13 cellular contexts compared by ENCODE assay signal in genomic region chr18:79511671-79512301, GRCh38.
DNase-seq lines count a peak whose midpoint lies in the region; ATAC-seq and TF ChIP-seq lines count a peak whose summit lies in the region.
"Had no signal": no experiment of that assay in that cellular context is flagged by ENCODE, and none has a peak within 500 bp of the region (broad histone marks: within the 10 kb centered on the region; RNA-seq: fewer than 3 reads in every experiment).

No MANE protein-coding gene starts in this region.

- H3K4me3 Mint-ChIP-seq in activated CD4-positive, alpha-beta T cell treated with anti-CD3 and anti-CD28 coated beads, Interleukin-2, amount 10 ng/mL, durations not matched to agents 24 days and 14 days, result no peak overlapping the region
- H3K4me3 Mint-ChIP-seq in GM23338, result no peak overlapping the region
- H3K4me3 Mint-ChIP-seq: activated T-helper 17 cell treated with anti-CD3 and anti-CD28 coated beads, Interleukin-2, amount 50 U/mL, for 72 hours; stimulated activated naive CD8-positive, alpha-beta T cell treated with anti-CD3 and anti-CD28 coated beads, Interleukin-15, amount 100 ng/mL, for 72 hours had no signal

- H3K4me3 ChIP-seq in GM23338 (no peak overlapping the region), ovary (no peak overlapping the region), smooth muscle cell (no peak overlapping the region)
- H3K4me3 ChIP-seq: A549, cardiac muscle cell had no signal

- intact Hi-C loops in activated CD4-positive, alpha-beta T cell treated with anti-CD3 and anti-CD28 coated beads, Interleukin-2, amount 10 ng/mL, durations not matched to agents 24 days and 14 days (cut with micrococcal nuclease), result no loop called here
- intact Hi-C loops in ovary (cut with DNase I), result no loop called here

- no peaks in the 10 kb centered on the region for H3K9me3 Mint-ChIP-seq in activated CD4-positive, alpha-beta T cell treated with anti-CD3 and anti-CD28 coated beads, Interleukin-2, amount 10 ng/mL, durations not matched to agents 24 days and 14 days
- H3K9me3 Mint-ChIP-seq in GM23338, result no peaks in the 10 kb centered on the region; the same call in 2 of the 3 replicates
- H3K9me3 Mint-ChIP-seq: activated T-helper 17 cell treated with anti-CD3 and anti-CD28 coated beads, Interleukin-2, amount 50 U/mL, for 72 hours; stimulated activated naive CD8-positive, alpha-beta T cell treated with anti-CD3 and anti-CD28 coated beads, Interleukin-15, amount 100 ng/mL, for 72 hours had no signal

- no peaks in the 10 kb centered on the region for H3K27me3 ChIP-seq in GM23338 (ENCODE audit: insufficient read depth)
- no peaks in the 10 kb centered on the region for H3K27me3 ChIP-seq in ovary
- H3K27me3 ChIP-seq in smooth muscle cell (ENCODE audit: low read depth), result no peaks in the 10 kb centered on the region
- H3K27me3 ChIP-seq: cardiac muscle cell had no signal

- peak; percentile 13; the same call in 2 of the 3 replicates for ATAC-seq in GM23338
- ATAC-seq: A549; activated T-helper 17 cell treated with anti-CD3 and anti-CD28 coated beads, Interleukin-2, amount 50 U/mL, for 72 hours; stimulated activated naive CD8-positive, alpha-beta T cell treated with anti-CD3 and anti-CD28 coated beads, Interleukin-15, amount 100 ng/mL, for 72 hours had no signal

- peaks cover 39% of the 10 kb centered on the region for H3K36me3 Mint-ChIP-seq in activated CD4-positive, alpha-beta T cell treated with anti-CD3 and anti-CD28 coated beads, Interleukin-2, amount 10 ng/mL, durations not matched to agents 24 days and 14 days (ENCODE audit: low read depth)
- no peaks in the 10 kb centered on the region; the same call in 2 of the 3 replicates for H3K36me3 Mint-ChIP-seq in GM23338 (ENCODE audit: low read depth)

- H3K4me2 ChIP-seq in GM23338 (no peak overlapping the region), smooth muscle cell (no peak overlapping the region)
- H3K4me2 ChIP-seq: A549 had no signal

- no peak for TF ChIP-seq POLR2A in ovary (IDR thresholded peaks at IDR 0.05)

- H3K36me3 ChIP-seq in GM23338 (ENCODE audit: insufficient read depth) (no peaks in the 10 kb centered on the region), ovary (no peaks in the 10 kb centered on the region), smooth muscle cell (ENCODE audit: low read depth) (no peaks in the 10 kb centered on the region)
- H3K36me3 ChIP-seq: cardiac muscle cell had no signal

- H3K27ac ChIP-seq in GM23338 (ENCODE audit: low read depth) (no peak overlapping the region), ovary (no peak overlapping the region), smooth muscle cell (ENCODE audit: low read depth) (no peak overlapping the region)
- H3K27ac ChIP-seq: A549, cardiac muscle cell had no signal

- H4K20me1 ChIP-seq in GM23338 (replicated peaks; ENCODE audit: insufficient read depth), result no peaks in the 10 kb centered on the region; the same call in 1 of the 2 replicates
- H4K20me1 ChIP-seq in smooth muscle cell (ENCODE audit: low read depth), result no peaks in the 10 kb centered on the region

- H3K9me3 ChIP-seq in ovary (no peaks in the 10 kb centered on the region), smooth muscle cell (replicated peaks; ENCODE audit: low read depth) (no peaks in the 10 kb centered on the region)
- H3K9me3 ChIP-seq: A549 had no signal

- WGBS in ovary, 3 donors, result 89 to 93% (median 91%) methylated on average over 32 of the region's 32 CpGs
- WGBS in smooth muscle cell (ENCODE audit: low lambda C conversion rate), result 91% methylated on average over 32 of the region's 32 CpGs

- H2AFZ ChIP-seq in GM23338 (no peak overlapping the region), smooth muscle cell (ENCODE audit: low read depth) (no peak overlapping the region)

- no peaks in the 10 kb centered on the region for H3F3A ChIP-seq in GM23338 (replicated peaks; ENCODE audit: low read depth)
- H3F3A ChIP-seq in smooth muscle cell (ENCODE audit: low read depth), result peaks cover 5% of the 10 kb centered on the region

- H3K27ac Mint-ChIP-seq in activated CD4-positive, alpha-beta T cell treated with anti-CD3 and anti-CD28 coated beads, Interleukin-2, amount 10 ng/mL, durations not matched to agents 24 days and 14 days, result no peak overlapping the region
- H3K27ac Mint-ChIP-seq in GM23338, result no peak overlapping the region
- H3K27ac Mint-ChIP-seq: activated T-helper 17 cell treated with anti-CD3 and anti-CD28 coated beads, Interleukin-2, amount 50 U/mL, for 72 hours had no signal

- peaks cover 26% of the 10 kb centered on the region for H3K4me1 Mint-ChIP-seq in activated CD4-positive, alpha-beta T cell treated with anti-CD3 and anti-CD28 coated beads, Interleukin-2, amount 10 ng/mL, durations not matched to agents 24 days and 14 days
- H3K4me1 Mint-ChIP-seq in GM23338, result peaks cover 11% of the 10 kb centered on the region

- H3K4me1 ChIP-seq in GM23338 (ENCODE audit: insufficient read depth) (peaks cover 8% of the 10 kb centered on the region), ovary (ENCODE audit: insufficient read depth) (peaks cover 5% of the 10 kb centered on the region), smooth muscle cell (ENCODE audit: low read depth) (peaks cover 12% of the 10 kb centered on the region)
- H3K4me1 ChIP-seq: A549 had no signal

- TF ChIP-seq CTCF in GM23338 (conservative IDR thresholded peaks at IDR 0.05; ENCODE audit: low read depth in 2 of 2) (no peak), ovary (IDR thresholded peaks at IDR 0.05) (no peak), smooth muscle cell (IDR thresholded peaks at IDR 0.05; ENCODE audit: borderline replicate concordance, insufficient read depth, poor library complexity, severe bottlenecking) (no peak)

- H3K9ac ChIP-seq in smooth muscle cell (ENCODE audit: low read depth), result no peak overlapping the region

- peak; percentile 2 for DNase-seq in activated CD4-positive, alpha-beta T cell treated with anti-CD3 and anti-CD28 coated beads for 48 hours
- no peak for DNase-seq in activated CD4-positive, alpha-beta T cell treated with anti-CD3 and anti-CD28 coated beads, Interleukin-2, amount 10 ng/mL, durations not matched to agents 24 days and 14 days
- DNase-seq in GM23338 (ENCODE audit: low spot score), result no peak
- DNase-seq in astrocyte of the hippocampus (ENCODE audit: low read depth, low spot score), result peak; percentile 13
- DNase-seq in ovary, result peak; percentile 8 to 19 (median 16)
- no peak for DNase-seq in smooth muscle cell (lab: John Stamatoyannopoulos, UW; ENCODE audit: unreplicated experiment)
- DNase-seq in AG08395 (ENCODE audit: low spot score), result no peak
- no peak for DNase-seq in foreskin melanocyte
- DNase-seq: MV-4-11 had no signal

- no peak for TF ChIP-seq EP300 in ovary (IDR thresholded peaks at IDR 0.05)

- no peaks in the 10 kb centered on the region for H3K79me2 ChIP-seq in GM23338 (replicated peaks; ENCODE audit: insufficient read depth)
- H3K79me2 ChIP-seq in smooth muscle cell (ENCODE audit: low read depth), result no peaks in the 10 kb centered on the region

- no peaks in the 10 kb centered on the region for H3K27me3 Mint-ChIP-seq in activated CD4-positive, alpha-beta T cell treated with anti-CD3 and anti-CD28 coated beads, Interleukin-2, amount 10 ng/mL, durations not matched to agents 24 days and 14 days
- peaks cover 19% of the 10 kb centered on the region for H3K27me3 Mint-ChIP-seq in GM23338 (ENCODE audit: insufficient read depth, low read depth, poor library complexity)
- H3K27me3 Mint-ChIP-seq: activated T-helper 17 cell treated with anti-CD3 and anti-CD28 coated beads, Interleukin-2, amount 50 U/mL, for 72 hours; stimulated activated naive CD8-positive, alpha-beta T cell treated with anti-CD3 and anti-CD28 coated beads, Interleukin-15, amount 100 ng/mL, for 72 hours had no signal

- H3K9me2 ChIP-seq in GM23338 (ENCODE audit: insufficient read depth), result no peaks in the 10 kb centered on the region

TF ChIP-seq in GM23338, 12 proteins besides CTCF, POLR2A, EP300 and RAD21 (continues in another document):
- no peak for TF ChIP-seq EZH2 (IDR thresholded peaks at IDR 0.05; ENCODE audit: low read depth, unreplicated experiment)
- TF ChIP-seq ZNF114 (CRISPR knock-in tag; IDR thresholded peaks at IDR 0.05), result no peak
- TF ChIP-seq JUNB (IDR thresholded peaks at IDR 0.05; ENCODE audit: unreplicated experiment), result no peak
- no peak for TF ChIP-seq ETS1 (IDR thresholded peaks at IDR 0.05)
- TF ChIP-seq CREB1 (CRISPR knock-in tag; IDR thresholded peaks at IDR 0.05; ENCODE audit: low read depth), result no peak
- TF ChIP-seq NANOG (IDR thresholded peaks at IDR 0.05; ENCODE audit: borderline replicate concordance), result no peak
- TF ChIP-seq ZNF331 (CRISPR knock-in tag; IDR thresholded peaks at IDR 0.05; ENCODE audit: low read depth), result no peak
- TF ChIP-seq STAT1 (IDR thresholded peaks at IDR 0.05; ENCODE audit: unreplicated experiment), result no peak

Comparison
In these comparisons a context has a peak if more than half of its experiments do, and no peak if none do; other contexts are left out.
1. DNase-seq: peak in activated CD4-positive, alpha-beta T cell treated with anti-CD3 and anti-CD28 coated beads for 48 hours (single experiment), astrocyte of the hippocampus (single experiment) and ovary (5 of 5); none in activated CD4-positive, alpha-beta T cell treated with anti-CD3 and anti-CD28 coated beads, Interleukin-2, amount 10 ng/mL, durations not matched to agents 24 days and 14 days (single experiment), GM23338 (single experiment), smooth muscle cell (single experiment), AG08395 (single experiment) and foreskin melanocyte (single experiment).